In genomic region chr5:143432658-143433239, GRCh38 we compare ENCODE assay signal across 1 cellular context.
TF ChIP-seq lines count a peak whose summit lies in the region.

No MANE protein-coding gene starts in this region.

TF ChIP-seq in GM12878, 131 proteins besides CTCF, POLR2A, EP300 and RAD21 (continued from another document):
- TF ChIP-seq CUX1 (IDR thresholded peaks at IDR 0.05; ENCODE audit: insufficient replicate concordance, low read depth, low read length) = no peak
- peak; percentile 42 for TF ChIP-seq SMAD1 (IDR thresholded peaks at IDR 0.05; ENCODE audit: low read depth, partially characterized antibody)
